In genomic region chr17:42520540-42520951, GRCh38 we compare ENCODE assay signal across 9 cellular contexts. TPM values are rescaled to one million over a fixed set of nuclear protein-coding genes. Genes with fewer than 3 reads are reported as not detected.
DNase-seq lines count a peak whose midpoint lies in the region; ATAC-seq and TF ChIP-seq lines count a peak whose summit lies in the region.
"Had no signal": no experiment of that assay in that cellular context is flagged by ENCODE, and none has a peak within 500 bp of the region (broad histone marks: within the 10 kb centered on the region; RNA-seq: fewer than 3 reads in every experiment).

No MANE protein-coding gene starts in this region.

- TF ChIP-seq EP300 in suprapubic skin (IDR thresholded peaks at IDR 0.05): no peak

- no peaks in the 10 kb centered on the region for H3K79me2 ChIP-seq in hepatocyte

- intact Hi-C loops in activated CD8-positive, alpha-beta T cell treated with anti-CD3 and anti-CD28 coated beads for 36 hours (cut with micrococcal nuclease): no loop called here
- intact Hi-C loops in CD4-positive, alpha-beta T cell (cut with DNase I, micrococcal nuclease): no loop called here

- no peaks in the 10 kb centered on the region for H3K27me3 ChIP-seq in hepatocyte
- no peaks in the 10 kb centered on the region for H3K27me3 ChIP-seq in suprapubic skin
- no peaks in the 10 kb centered on the region for H3K27me3 ChIP-seq in CD4-positive, alpha-beta T cell (ENCODE audit: control insufficient read depth, insufficient read depth, low read length)

- peak overlapping the region; percentile 54 for H3K4me2 ChIP-seq in hepatocyte

- POLR2A ChIA-PET in activated CD8-positive, alpha-beta T cell treated with anti-CD3 and anti-CD28 coated beads for 36 hours (lab: Charles Lee): no interaction called here
- POLR2A ChIA-PET in CD4-positive, alpha-beta T cell (lab: Charles Lee): interaction anchor here (1.4 kb wide), 1 partner anchor 132 kb away, joined by 4 read pairs; the partner anchor contains the start of gene STAT3

- DNase-seq in activated CD4-positive, alpha-beta T cell treated with anti-CD3 and anti-CD28 coated beads for 48 hours: peak; percentile 46
- DNase-seq in activated CD4-positive, alpha-beta T cell treated with anti-CD3 and anti-CD28 coated beads, Interleukin-2, amount 50 U/mL, for 1 hour: no peak
- DNase-seq in activated CD8-positive, alpha-beta T cell treated with anti-CD3 and anti-CD28 coated beads for 36 hours: peak; percentile 74
- DNase-seq in hepatocyte (ENCODE audit: low spot score) (no peak), suprapubic skin (ENCODE audit: low spot score in 2 of 2) (no peak)
- no peak for DNase-seq in CD4-positive, alpha-beta T cell

- H3K27me3 Mint-ChIP-seq in activated CD8-positive, alpha-beta T cell treated with anti-CD3 and anti-CD28 coated beads for 36 hours: no peaks in the 10 kb centered on the region
- H3K27me3 Mint-ChIP-seq in CD4-positive, alpha-beta T cell: peaks cover 3% of the 10 kb centered on the region

- H3K4me3 Mint-ChIP-seq in activated CD8-positive, alpha-beta T cell treated with anti-CD3 and anti-CD28 coated beads for 36 hours: no peak overlapping the region
- H3K4me3 Mint-ChIP-seq in CD4-positive, alpha-beta T cell: no peak overlapping the region

- H3K4me3 ChIP-seq in hepatocyte: no peak overlapping the region
- no peak overlapping the region for H3K4me3 ChIP-seq in suprapubic skin

- TF ChIP-seq POLR2A in suprapubic skin (IDR thresholded peaks at IDR 0.05): no peak
- TF ChIP-seq POLR2A in GM18505 (IDR thresholded peaks at IDR 0.05; ENCODE audit: borderline replicate concordance, extremely low read depth, insufficient read depth, insufficient read length): no peak

- peak; percentile 60 for TF ChIP-seq CTCF in activated CD8-positive, alpha-beta T cell treated with anti-CD3 and anti-CD28 coated beads for 36 hours (IDR thresholded peaks at IDR 0.05)
- TF ChIP-seq CTCF in hepatocyte (IDR thresholded peaks at IDR 0.05; ENCODE audit: poor library complexity) (peak; percentile 35), suprapubic skin (IDR thresholded peaks at IDR 0.05) (no peak)
- no peak for TF ChIP-seq CTCF in CD4-positive, alpha-beta T cell (IDR thresholded peaks at IDR 0.05)

- H3K4me1 ChIP-seq in hepatocyte (ENCODE audit: insufficient read depth): peaks cover 53% of the 10 kb centered on the region
- H3K4me1 ChIP-seq in suprapubic skin: peaks cover 63% of the 10 kb centered on the region

- H3K4me1 Mint-ChIP-seq in activated CD8-positive, alpha-beta T cell treated with anti-CD3 and anti-CD28 coated beads for 36 hours (ENCODE audit: low read depth): peaks cover 8% of the 10 kb centered on the region
- peaks cover 8% of the 10 kb centered on the region for H3K4me1 Mint-ChIP-seq in CD4-positive, alpha-beta T cell (ENCODE audit: low read depth)

- H3K36me3 ChIP-seq in hepatocyte (replicated peaks; ENCODE audit: insufficient read depth, low read depth): no peaks in the 10 kb centered on the region
- H3K36me3 ChIP-seq in suprapubic skin: peaks cover 30% of the 10 kb centered on the region

- ATAC-seq in activated CD8-positive, alpha-beta T cell treated with anti-CD3 and anti-CD28 coated beads for 36 hours: peak; percentile 55
- ATAC-seq in CD4-positive, alpha-beta T cell (ENCODE audit: poor library complexity): no peak
- ATAC-seq in GM18505 (IDR thresholded peaks at IDR 0.05; ENCODE audit: unreplicated experiment) (no peak), HG02938 (IDR thresholded peaks at IDR 0.05; ENCODE audit: unreplicated experiment) (no peak)

- CTCF ChIA-PET in activated CD8-positive, alpha-beta T cell treated with anti-CD3 and anti-CD28 coated beads for 36 hours (lab: Charles Lee): interaction anchor here (0.7 to 4.5 kb wide), 23 partner anchors 9 to 495 kb away, joined by 3 to 34 read pairs (median 4); partner anchors contain the start of genes CAVIN1 and PSMC3IP
- CTCF ChIA-PET in CD4-positive, alpha-beta T cell (lab: Charles Lee): interaction anchor here (1.2 kb wide), 1 partner anchor 299 kb away, joined by 3 read pairs; no protein-coding TSS in a partner anchor

- H3K27ac ChIP-seq in hepatocyte (peak overlapping the region; percentile 97), suprapubic skin (peak overlapping the region; percentile 87)
- H3K27ac ChIP-seq in CD4-positive, alpha-beta T cell (ENCODE audit: low read depth, low read length): no peak overlapping the region
- H3K27ac ChIP-seq: VCaP had no signal

- H2AFZ ChIP-seq in hepatocyte: no peak overlapping the region

- no peaks in the 10 kb centered on the region for H3K9me3 Mint-ChIP-seq in activated CD8-positive, alpha-beta T cell treated with anti-CD3 and anti-CD28 coated beads for 36 hours
- H3K9me3 Mint-ChIP-seq in CD4-positive, alpha-beta T cell: no peaks in the 10 kb centered on the region

- H3K36me3 Mint-ChIP-seq in activated CD8-positive, alpha-beta T cell treated with anti-CD3 and anti-CD28 coated beads for 36 hours (ENCODE audit: low read depth): no peaks in the 10 kb centered on the region
- peaks cover 4% of the 10 kb centered on the region for H3K36me3 Mint-ChIP-seq in CD4-positive, alpha-beta T cell (ENCODE audit: low read depth)

- 56% methylated on average over 9 of the region's 9 CpGs for WGBS in hepatocyte (ENCODE audit: low lambda C conversion rate, missing lambda C conversion rate)
- WGBS in suprapubic skin: 44% methylated on average over 9 of the region's 9 CpGs

- H4K20me1 ChIP-seq in hepatocyte (ENCODE audit: insufficient read depth, poor library complexity, severe bottlenecking): no peaks in the 10 kb centered on the region

- H3K9me3 ChIP-seq in hepatocyte (ENCODE audit: low read depth) (no peaks in the 10 kb centered on the region), suprapubic skin (no peaks in the 10 kb centered on the region)
- no peaks in the 10 kb centered on the region for H3K9me3 ChIP-seq in CD4-positive, alpha-beta T cell (ENCODE audit: control insufficient read depth, low read length)

- H3K9me2 ChIP-seq in hepatocyte (replicated peaks; ENCODE audit: insufficient read depth): no peaks in the 10 kb centered on the region

- H3K27ac Mint-ChIP-seq in activated CD8-positive, alpha-beta T cell treated with anti-CD3 and anti-CD28 coated beads for 36 hours: no peak overlapping the region
- H3K27ac Mint-ChIP-seq in CD4-positive, alpha-beta T cell: no peak overlapping the region

RNA-seq across cellular contexts. Expression of gene NAGLU, which starts 15.5 kb away (rescaled TPM):
- 10 to 100 TPM; 10.8 to 11.4 TPM for total RNA-seq in activated CD8-positive, alpha-beta T cell treated with anti-CD3 and anti-CD28 coated beads for 36 hours
- total RNA-seq in hepatocyte (76.4 and 78.1 TPM in 2 replicates), suprapubic skin (10 to 100 TPM; 19.8 to 40.1 (median 30.4) TPM)
- polyA plus RNA-seq in hepatocyte: 121 and 152 TPM in 2 replicates
- 1 to 10 TPM; 7.8 TPM for total RNA-seq in CD4-positive, alpha-beta T cell

RNA-seq across cellular contexts. Expression of gene HSD17B1, which starts 32.2 kb away (rescaled TPM):
- total RNA-seq in activated CD8-positive, alpha-beta T cell treated with anti-CD3 and anti-CD28 coated beads for 36 hours: under 1 TPM; 0.43 to 0.49 TPM
- total RNA-seq in hepatocyte (0.12 and 2.7 TPM in 2 replicates), suprapubic skin (1 to 10 TPM; 1.2 to 8.8 (median 3.2) TPM)
- polyA plus RNA-seq in hepatocyte: 4.8 and 6.6 TPM in 2 replicates
- total RNA-seq in CD4-positive, alpha-beta T cell: under 1 TPM; 0.80 to 0.81 TPM

RNA-seq across cellular contexts. Expression of gene COASY, which starts 41.4 kb away (rescaled TPM):
- 10 to 100 TPM; 59.5 to 60.9 TPM for total RNA-seq in activated CD8-positive, alpha-beta T cell treated with anti-CD3 and anti-CD28 coated beads for 36 hours
- 27.7 and 33.9 TPM in 2 replicates for total RNA-seq in hepatocyte
- 91.6 and 93.9 TPM in 2 replicates for polyA plus RNA-seq in hepatocyte
- total RNA-seq in suprapubic skin: 10 to 100 TPM; 41.1 to 54.0 (median 46.0) TPM
- total RNA-seq in CD4-positive, alpha-beta T cell: 10 to 100 TPM; 37.8 to 40.7 TPM

RNA-seq across cellular contexts. Expression of gene MLX, which starts 46.4 kb away (rescaled TPM):
- total RNA-seq in activated CD8-positive, alpha-beta T cell treated with anti-CD3 and anti-CD28 coated beads for 36 hours: 10 to 100 TPM; 42.7 to 45.9 TPM
- total RNA-seq in hepatocyte (29.7 and 34.0 TPM in 2 replicates), suprapubic skin (10 to 100 TPM; 34.7 to 62.5 (median 44.3) TPM)
- polyA plus RNA-seq in hepatocyte: 33.1 and 39.5 TPM in 2 replicates
- 10 to 100 TPM; 29.2 to 32.1 TPM for total RNA-seq in CD4-positive, alpha-beta T cell

RNA-seq across cellular contexts. Expression of gene PSMC3IP, which starts 57.0 kb away (rescaled TPM):
- total RNA-seq in activated CD8-positive, alpha-beta T cell treated with anti-CD3 and anti-CD28 coated beads for 36 hours: 10 to 100 TPM; 18.1 to 21.4 TPM
- total RNA-seq in hepatocyte: 1.5 and 1.9 TPM in 2 replicates
- polyA plus RNA-seq in hepatocyte: 3.7 and 4.2 TPM in 2 replicates
- 1 to 10 TPM; 2.3 to 4.0 (median 3.6) TPM for total RNA-seq in suprapubic skin
- total RNA-seq in CD4-positive, alpha-beta T cell: 1 to 10 TPM; 2.6 to 3.4 TPM

Comparison
In these comparisons a context has a peak if more than half of its experiments do, and no peak if none do; other contexts are left out.
1. DNase-seq: peak in activated CD4-positive, alpha-beta T cell treated with anti-CD3 and anti-CD28 coated beads for 48 hours (single experiment) and activated CD8-positive, alpha-beta T cell treated with anti-CD3 and anti-CD28 coated beads for 36 hours (single experiment); none in activated CD4-positive, alpha-beta T cell treated with anti-CD3 and anti-CD28 coated beads, Interleukin-2, amount 50 U/mL, for 1 hour (single experiment), hepatocyte (single experiment), suprapubic skin (0 of 2) and CD4-positive, alpha-beta T cell (0 of 10).
2. CTCF ChIP-seq: peak in activated CD8-positive, alpha-beta T cell treated with anti-CD3 and anti-CD28 coated beads for 36 hours (single experiment) and hepatocyte (single experiment); none in suprapubic skin (0 of 2) and CD4-positive, alpha-beta T cell (single experiment).